23 cellular contexts compared by ENCODE assay signal in genomic region chr14:67170706-67171105, GRCh38. TPM values are rescaled to one million over a fixed set of nuclear protein-coding genes. Genes with fewer than 3 reads are reported as not detected.
A peak's percentile ranks its signal among the peaks of the same experiment; 100 is the strongest.
DNase-seq lines count a peak whose midpoint lies in the region.
"Had no signal": no experiment of that assay in that cellular context is flagged by ENCODE, and none has a peak within 500 bp of the region (broad histone marks: within the 10 kb centered on the region; RNA-seq: fewer than 3 reads in every experiment).

No MANE protein-coding gene starts in this region.

- H3K36me3 Mint-ChIP-seq in T-helper 2 cell treated with Interferon-gamma antibody and Interleukin-4, amounts not matched to agents 5 μg/mL and 100 μg/mL, for 36 hours (ENCODE audit: low read depth) = peaks cover 24% of the 10 kb centered on the region

- H3K4me1 Mint-ChIP-seq in T-helper 2 cell treated with Interferon-gamma antibody and Interleukin-4, amounts not matched to agents 5 μg/mL and 100 μg/mL, for 36 hours (ENCODE audit: low read depth) = peaks cover 7% of the 10 kb centered on the region
- H3K4me1 Mint-ChIP-seq: IgD-negative memory B cell had no signal

- H3K9me3 Mint-ChIP-seq in T-helper 2 cell treated with Interferon-gamma antibody and Interleukin-4, amounts not matched to agents 5 μg/mL and 100 μg/mL, for 36 hours = peaks cover 28% of the 10 kb centered on the region

- no peaks in the 10 kb centered on the region for H3K27me3 Mint-ChIP-seq in T-helper 2 cell treated with Interferon-gamma antibody and Interleukin-4, amounts not matched to agents 5 μg/mL and 100 μg/mL, for 36 hours (ENCODE audit: low read depth)
- H3K27me3 Mint-ChIP-seq: IgD-negative memory B cell had no signal

- H3K27ac Mint-ChIP-seq in T-helper 2 cell treated with Interferon-gamma antibody and Interleukin-4, amounts not matched to agents 5 μg/mL and 100 μg/mL, for 36 hours = peak overlapping the region; percentile 7
- H3K27ac Mint-ChIP-seq: IgD-negative memory B cell had no signal

- no peak overlapping the region for H3K4me3 Mint-ChIP-seq in T-helper 2 cell treated with Interferon-gamma antibody and Interleukin-4, amounts not matched to agents 5 μg/mL and 100 μg/mL, for 36 hours
- H3K4me3 Mint-ChIP-seq: IgD-negative memory B cell had no signal

- peak; percentile 32 for DNase-seq in EH (ENCODE audit: low read depth)
- DNase-seq in HT1080 (ENCODE audit: low read depth) = peak; percentile 32
- DNase-seq in T-helper 2 cell treated with Interferon-gamma antibody and Interleukin-4, amounts not matched to agents 5 μg/mL and 100 μg/mL, for 36 hours (ENCODE audit: low spot score) = no peak
- peak; percentile 40 for DNase-seq in iris pigment epithelial cell (ENCODE audit: low read depth)
- DNase-seq in activated gamma-delta T cell treated with Interleukin-2 at 50 U/mL for 16 hours = no peak
- DNase-seq in DMS153 treated with DMSO at 0.1 percent for 48 hours (lab: John Stamatoyannopoulos, UW; ENCODE audit: unreplicated experiment) = no peak
- no peak for DNase-seq in activated T-cell treated with anti-CD3 and anti-CD28 coated beads, Interleukin-2, amount 50 U/mL, for 48 hours
- no peak for DNase-seq in NAMALWA (ENCODE audit: low spot score)
- DNase-seq: activated CD4-positive, alpha-beta T cell treated with anti-CD3 and anti-CD28 coated beads, Interleukin-2, amount 50 U/mL, for 4 hours; activated naive CD4-positive, alpha-beta T cell; hypothalamus; left lung; mesendoderm; NCI-H1436; NCI-H446; NCI-H82; psoas muscle; SK-N-SH; stimulated activated CD4-positive, alpha-beta T cell treated with anti-CD3 and anti-CD28 coated beads, Interleukin-15, amount 100 ng/mL, for 24 hours; stimulated activated naive CD4-positive, alpha-beta T cell treated with Interleukin-2 at 50 U/mL for 16 hours; testis had no signal

RNA-seq across cellular contexts. Expression of gene GARIN2, which starts 18.5 kb away (rescaled TPM):
- total RNA-seq in HT1080 (2014; rRNA removed; shearing (Covaris generic)) = not detected in 2 replicates
- polyA plus RNA-seq in HT1080 (2015; cell fraction: cytosol; rRNA removed) = 0.23 TPM in 1 of 2 replicates, not detected in the other
- 0.29 TPM in 1 of 2 replicates, not detected in the other for polyA plus RNA-seq in HT1080 (2015; cell fraction: nucleus; rRNA removed)
- total RNA-seq: psoas muscle, urinary bladder had no signal
- polyA plus RNA-seq: IgD-negative memory B cell, psoas muscle had no signal

Comparison
In these comparisons a context has a peak if more than half of its experiments do, and no peak if none do; other contexts are left out.
1. DNase-seq: peak in EH (single experiment), HT1080 (single experiment) and iris pigment epithelial cell (single experiment); none in T-helper 2 cell treated with Interferon-gamma antibody and Interleukin-4, amounts not matched to agents 5 μg/mL and 100 μg/mL, for 36 hours (single experiment), activated gamma-delta T cell treated with Interleukin-2 at 50 U/mL for 16 hours (single experiment), DMS153 treated with DMSO at 0.1 percent for 48 hours (single experiment), activated T-cell treated with anti-CD3 and anti-CD28 coated beads, Interleukin-2, amount 50 U/mL, for 48 hours (0 of 2) and NAMALWA (single experiment).